In genomic region chr14:24051789-24052655, GRCh38 we compare ENCODE assay signal across 1 cellular context.
TF ChIP-seq lines count a peak whose summit lies in the region.

A gene with protein sequence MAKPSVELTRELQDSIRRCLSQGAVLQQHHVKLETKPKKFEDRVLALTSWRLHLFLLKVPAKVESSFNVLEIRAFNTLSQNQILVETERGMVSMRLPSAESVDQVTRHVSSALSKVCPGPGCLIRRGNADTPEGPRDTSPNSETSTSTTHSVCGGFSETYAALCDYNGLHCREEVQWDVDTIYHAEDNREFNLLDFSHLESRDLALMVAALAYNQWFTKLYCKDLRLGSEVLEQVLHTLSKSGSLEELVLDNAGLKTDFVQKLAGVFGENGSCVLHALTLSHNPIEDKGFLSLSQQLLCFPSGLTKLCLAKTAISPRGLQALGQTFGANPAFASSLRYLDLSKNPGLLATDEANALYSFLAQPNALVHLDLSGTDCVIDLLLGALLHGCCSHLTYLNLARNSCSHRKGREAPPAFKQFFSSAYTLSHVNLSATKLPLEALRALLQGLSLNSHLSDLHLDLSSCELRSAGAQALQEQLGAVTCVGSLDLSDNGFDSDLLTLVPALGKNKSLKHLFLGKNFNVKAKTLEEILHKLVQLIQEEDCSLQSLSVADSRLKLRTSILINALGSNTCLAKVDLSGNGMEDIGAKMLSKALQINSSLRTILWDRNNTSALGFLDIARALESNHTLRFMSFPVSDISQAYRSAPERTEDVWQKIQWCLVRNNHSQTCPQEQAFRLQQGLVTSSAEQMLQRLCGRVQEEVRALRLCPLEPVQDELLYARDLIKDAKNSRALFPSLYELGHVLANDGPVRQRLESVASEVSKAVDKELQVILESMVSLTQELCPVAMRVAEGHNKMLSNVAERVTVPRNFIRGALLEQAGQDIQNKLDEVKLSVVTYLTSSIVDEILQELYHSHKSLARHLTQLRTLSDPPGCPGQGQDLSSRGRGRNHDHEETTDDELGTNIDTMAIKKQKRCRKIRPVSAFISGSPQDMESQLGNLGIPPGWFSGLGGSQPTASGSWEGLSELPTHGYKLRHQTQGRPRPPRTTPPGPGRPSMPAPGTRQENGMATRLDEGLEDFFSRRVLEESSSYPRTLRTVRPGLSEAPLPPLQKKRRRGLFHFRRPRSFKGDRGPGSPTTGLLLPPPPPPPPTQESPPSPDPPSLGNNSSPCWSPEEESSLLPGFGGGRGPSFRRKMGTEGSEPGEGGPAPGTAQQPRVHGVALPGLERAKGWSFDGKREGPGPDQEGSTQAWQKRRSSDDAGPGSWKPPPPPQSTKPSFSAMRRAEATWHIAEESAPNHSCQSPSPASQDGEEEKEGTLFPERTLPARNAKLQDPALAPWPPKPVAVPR (N-terminal part only) (plus strand): TSS chr14:24052009. CDS start chr14:24052154, 145 bp downstream.

TF ChIP-seq in HepG2, 621 proteins besides CTCF, POLR2A, EP300 and RAD21 (continued from another document and continues in another):
- TF ChIP-seq, protein P1, sequence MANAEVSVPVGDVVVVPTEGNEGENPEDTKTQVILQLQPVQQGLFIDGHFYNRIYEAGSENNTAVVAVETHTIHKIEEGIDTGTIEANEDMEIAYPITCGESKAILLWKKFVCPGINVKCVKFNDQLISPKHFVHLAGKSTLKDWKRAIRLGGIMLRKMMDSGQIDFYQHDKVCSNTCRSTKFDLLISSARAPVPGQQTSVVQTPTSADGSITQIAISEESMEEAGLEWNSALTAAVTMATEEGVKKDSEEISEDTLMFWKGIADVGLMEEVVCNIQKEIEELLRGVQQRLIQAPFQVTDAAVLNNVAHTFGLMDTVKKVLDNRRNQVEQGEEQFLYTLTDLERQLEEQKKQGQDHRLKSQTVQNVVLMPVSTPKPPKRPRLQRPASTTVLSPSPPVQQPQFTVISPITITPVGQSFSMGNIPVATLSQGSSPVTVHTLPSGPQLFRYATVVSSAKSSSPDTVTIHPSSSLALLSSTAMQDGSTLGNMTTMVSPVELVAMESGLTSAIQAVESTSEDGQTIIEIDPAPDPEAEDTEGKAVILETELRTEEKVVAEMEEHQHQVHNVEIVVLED (CRISPR knock-in tag; IDR thresholded peaks at IDR 0.05; ENCODE audit: borderline replicate concordance), result peak; percentile 22; the same call in 1 of the 2 replicates
- TF ChIP-seq RFX5 (IDR thresholded peaks at IDR 0.05; ENCODE audit: low read depth, low read length) (no peak), ZNF816 (CRISPR knock-in tag; IDR thresholded peaks at IDR 0.05; ENCODE audit: borderline replicate concordance) (no peak), GATAD2A (CRISPR knock-in tag; IDR thresholded peaks at IDR 0.05) (peak; percentile 57; the same call in 1 of the 2 replicates), HOMEZ (CRISPR knock-in tag; IDR thresholded peaks at IDR 0.05; ENCODE audit: low read depth) (peak; percentile 59; the same call in 1 of the 2 replicates), ZNF142 (CRISPR knock-in tag; IDR thresholded peaks at IDR 0.05) (peak; percentile 82), NFE2L1 (CRISPR knock-in tag; IDR thresholded peaks at IDR 0.05; ENCODE audit: borderline replicate concordance) (peak; percentile 79), ZNF569 (CRISPR knock-in tag; IDR thresholded peaks at IDR 0.05; ENCODE audit: borderline replicate concordance) (no peak), MXI1 (IDR thresholded peaks at IDR 0.05; ENCODE audit: borderline replicate concordance, low read depth, low read length) (peak; percentile 47; the same call in 1 of the 3 replicates), MXD3 (CRISPR knock-in tag; IDR thresholded peaks at IDR 0.05) (peak; percentile 81), PHF20 (CRISPR knock-in tag; IDR thresholded peaks at IDR 0.05) (peak; percentile 58), ZNF329 (CRISPR knock-in tag; IDR thresholded peaks at IDR 0.05; ENCODE audit: low read depth) (0 out of 2 replicates have a peak, but pooled peaks have one; percentile 81), SNAPC5 (CRISPR knock-in tag; IDR thresholded peaks at IDR 0.05; ENCODE audit: borderline replicate concordance) (no peak), ZNF598 (CRISPR knock-in tag; IDR thresholded peaks at IDR 0.05; ENCODE audit: borderline replicate concordance) (peak; percentile 36; the same call in 1 of the 2 replicates), MAF1 (CRISPR knock-in tag; IDR thresholded peaks at IDR 0.05; ENCODE audit: borderline replicate concordance) (peak; percentile 86), ZFP1 (CRISPR knock-in tag; IDR thresholded peaks at IDR 0.05) (0 out of 2 replicates have a peak, but pooled peaks have one; percentile 47), ONECUT2 (CRISPR knock-in tag; IDR thresholded peaks at IDR 0.05) (no peak), ZNF619 (CRISPR knock-in tag; IDR thresholded peaks at IDR 0.05) (peak; percentile 97; the same call in 1 of the 2 replicates), MZF1 (CRISPR knock-in tag; IDR thresholded peaks at IDR 0.05; ENCODE audit: borderline replicate concordance) (0 out of 2 replicates have a peak, but pooled peaks have one; percentile 19), SP4 (CRISPR knock-in tag; IDR thresholded peaks at IDR 0.05) (peak; percentile 71), ZNF792 (CRISPR knock-in tag; IDR thresholded peaks at IDR 0.05) (peak; percentile 79; the same call in 1 of the 2 replicates), ZNF354B (CRISPR knock-in tag; IDR thresholded peaks at IDR 0.05) (0 out of 2 replicates have a peak, but pooled peaks have one; percentile 8), ISX (CRISPR knock-in tag; conservative IDR thresholded peaks at IDR 0.05) (peak; percentile 83), ZNF501 (CRISPR knock-in tag; IDR thresholded peaks at IDR 0.05) (peak; percentile 77; the same call in 1 of the 2 replicates)
- TF ChIP-seq, protein P2, sequence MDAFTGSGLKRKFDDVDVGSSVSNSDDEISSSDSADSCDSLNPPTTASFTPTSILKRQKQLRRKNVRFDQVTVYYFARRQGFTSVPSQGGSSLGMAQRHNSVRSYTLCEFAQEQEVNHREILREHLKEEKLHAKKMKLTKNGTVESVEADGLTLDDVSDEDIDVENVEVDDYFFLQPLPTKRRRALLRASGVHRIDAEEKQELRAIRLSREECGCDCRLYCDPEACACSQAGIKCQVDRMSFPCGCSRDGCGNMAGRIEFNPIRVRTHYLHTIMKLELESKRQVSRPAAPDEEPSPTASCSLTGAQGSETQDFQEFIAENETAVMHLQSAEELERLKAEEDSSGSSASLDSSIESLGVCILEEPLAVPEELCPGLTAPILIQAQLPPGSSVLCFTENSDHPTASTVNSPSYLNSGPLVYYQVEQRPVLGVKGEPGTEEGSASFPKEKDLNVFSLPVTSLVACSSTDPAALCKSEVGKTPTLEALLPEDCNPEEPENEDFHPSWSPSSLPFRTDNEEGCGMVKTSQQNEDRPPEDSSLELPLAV (CRISPR knock-in tag; conservative IDR thresholded peaks at IDR 0.05; ENCODE audit: low read depth), result no peak
- TF ChIP-seq, protein P3, sequence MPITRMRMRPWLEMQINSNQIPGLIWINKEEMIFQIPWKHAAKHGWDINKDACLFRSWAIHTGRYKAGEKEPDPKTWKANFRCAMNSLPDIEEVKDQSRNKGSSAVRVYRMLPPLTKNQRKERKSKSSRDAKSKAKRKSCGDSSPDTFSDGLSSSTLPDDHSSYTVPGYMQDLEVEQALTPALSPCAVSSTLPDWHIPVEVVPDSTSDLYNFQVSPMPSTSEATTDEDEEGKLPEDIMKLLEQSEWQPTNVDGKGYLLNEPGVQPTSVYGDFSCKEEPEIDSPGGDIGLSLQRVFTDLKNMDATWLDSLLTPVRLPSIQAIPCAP (CRISPR knock-in tag; IDR thresholded peaks at IDR 0.05; ENCODE audit: low read depth), result peak; percentile 60; the same call in 1 of the 2 replicates
- TF ChIP-seq, protein P4, sequence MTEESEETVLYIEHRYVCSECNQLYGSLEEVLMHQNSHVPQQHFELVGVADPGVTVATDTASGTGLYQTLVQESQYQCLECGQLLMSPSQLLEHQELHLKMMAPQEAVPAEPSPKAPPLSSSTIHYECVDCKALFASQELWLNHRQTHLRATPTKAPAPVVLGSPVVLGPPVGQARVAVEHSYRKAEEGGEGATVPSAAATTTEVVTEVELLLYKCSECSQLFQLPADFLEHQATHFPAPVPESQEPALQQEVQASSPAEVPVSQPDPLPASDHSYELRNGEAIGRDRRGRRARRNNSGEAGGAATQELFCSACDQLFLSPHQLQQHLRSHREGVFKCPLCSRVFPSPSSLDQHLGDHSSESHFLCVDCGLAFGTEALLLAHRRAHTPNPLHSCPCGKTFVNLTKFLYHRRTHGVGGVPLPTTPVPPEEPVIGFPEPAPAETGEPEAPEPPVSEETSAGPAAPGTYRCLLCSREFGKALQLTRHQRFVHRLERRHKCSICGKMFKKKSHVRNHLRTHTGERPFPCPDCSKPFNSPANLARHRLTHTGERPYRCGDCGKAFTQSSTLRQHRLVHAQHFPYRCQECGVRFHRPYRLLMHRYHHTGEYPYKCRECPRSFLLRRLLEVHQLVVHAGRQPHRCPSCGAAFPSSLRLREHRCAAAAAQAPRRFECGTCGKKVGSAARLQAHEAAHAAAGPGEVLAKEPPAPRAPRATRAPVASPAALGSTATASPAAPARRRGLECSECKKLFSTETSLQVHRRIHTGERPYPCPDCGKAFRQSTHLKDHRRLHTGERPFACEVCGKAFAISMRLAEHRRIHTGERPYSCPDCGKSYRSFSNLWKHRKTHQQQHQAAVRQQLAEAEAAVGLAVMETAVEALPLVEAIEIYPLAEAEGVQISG (CRISPR knock-in tag; IDR thresholded peaks at IDR 0.05), result peak; percentile 82
- TF ChIP-seq, protein P5, sequence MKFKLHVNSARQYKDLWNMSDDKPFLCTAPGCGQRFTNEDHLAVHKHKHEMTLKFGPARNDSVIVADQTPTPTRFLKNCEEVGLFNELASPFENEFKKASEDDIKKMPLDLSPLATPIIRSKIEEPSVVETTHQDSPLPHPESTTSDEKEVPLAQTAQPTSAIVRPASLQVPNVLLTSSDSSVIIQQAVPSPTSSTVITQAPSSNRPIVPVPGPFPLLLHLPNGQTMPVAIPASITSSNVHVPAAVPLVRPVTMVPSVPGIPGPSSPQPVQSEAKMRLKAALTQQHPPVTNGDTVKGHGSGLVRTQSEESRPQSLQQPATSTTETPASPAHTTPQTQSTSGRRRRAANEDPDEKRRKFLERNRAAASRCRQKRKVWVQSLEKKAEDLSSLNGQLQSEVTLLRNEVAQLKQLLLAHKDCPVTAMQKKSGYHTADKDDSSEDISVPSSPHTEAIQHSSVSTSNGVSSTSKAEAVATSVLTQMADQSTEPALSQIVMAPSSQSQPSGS (CRISPR knock-in tag; IDR thresholded peaks at IDR 0.05), result peak; percentile 65; the same call in 1 of the 2 replicates
- TF ChIP-seq, protein P6, sequence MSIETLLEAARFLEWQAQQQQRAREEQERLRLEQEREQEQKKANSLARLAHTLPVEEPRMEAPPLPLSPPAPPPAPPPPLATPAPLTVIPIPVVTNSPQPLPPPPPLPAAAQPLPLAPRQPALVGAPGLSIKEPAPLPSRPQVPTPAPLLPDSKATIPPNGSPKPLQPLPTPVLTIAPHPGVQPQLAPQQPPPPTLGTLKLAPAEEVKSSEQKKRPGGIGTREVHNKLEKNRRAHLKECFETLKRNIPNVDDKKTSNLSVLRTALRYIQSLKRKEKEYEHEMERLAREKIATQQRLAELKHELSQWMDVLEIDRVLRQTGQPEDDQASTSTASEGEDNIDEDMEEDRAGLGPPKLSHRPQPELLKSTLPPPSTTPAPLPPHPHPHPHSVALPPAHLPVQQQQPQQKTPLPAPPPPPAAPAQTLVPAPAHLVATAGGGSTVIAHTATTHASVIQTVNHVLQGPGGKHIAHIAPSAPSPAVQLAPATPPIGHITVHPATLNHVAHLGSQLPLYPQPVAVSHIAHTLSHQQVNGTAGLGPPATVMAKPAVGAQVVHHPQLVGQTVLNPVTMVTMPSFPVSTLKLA (IDR thresholded peaks at IDR 0.05), result no peak
